In the genomic region with DNA sequence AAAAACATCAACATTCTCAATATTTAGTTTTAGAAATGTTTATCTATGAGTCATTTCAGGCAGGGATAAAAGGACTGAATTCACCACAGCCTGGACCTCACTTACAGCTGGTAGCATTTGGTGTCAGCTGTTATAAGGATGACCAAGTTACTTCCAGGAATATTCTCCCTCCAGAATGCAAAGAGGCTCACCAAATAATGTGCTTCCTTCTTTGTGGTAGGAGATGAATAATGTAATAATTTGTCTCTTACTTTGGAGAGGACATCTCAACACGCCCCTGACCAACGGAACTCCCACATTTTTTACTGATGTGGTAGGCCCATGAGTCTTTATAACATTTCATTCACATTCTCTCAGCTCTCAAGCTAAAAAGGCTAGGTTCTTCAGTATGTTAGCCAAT, we compare ENCODE assay signal across 21 cellular contexts.
DNase-seq lines count a peak whose midpoint lies in the region; ATAC-seq and TF ChIP-seq lines count a peak whose summit lies in the region.
"Had no signal": no experiment of that assay in that cellular context is flagged by ENCODE, and none has a peak within 500 bp of the region (broad histone marks: within the 10 kb centered on the region; RNA-seq: fewer than 3 reads in every experiment).

No MANE protein-coding gene starts in this region.

- 86% methylated on average over 2 of the region's 2 CpGs for WGBS in body of pancreas, 2 donors

- no peaks in the 10 kb centered on the region for H3K36me3 Mint-ChIP-seq in chondrocyte (ENCODE audit: low read depth)
- H3K36me3 Mint-ChIP-seq: activated naive CD8-positive, alpha-beta T cell; memory B cell; stimulated activated naive B cell treated with anti-CD40 and anti-IgM and Interleukin-4, amounts not matched to agents 10 μg/mL and 1 μg/mL and 100 μg/mL, for 72 hours had no signal

- intact Hi-C loops in body of pancreas (cut with DNase I) = no loop called here

- no peak for TF ChIP-seq POLR2A in body of pancreas (IDR thresholded peaks at IDR 0.05)

- ATAC-seq in GM21390 (IDR thresholded peaks at IDR 0.05; ENCODE audit: unreplicated experiment) (no peak), body of pancreas (no peak)
- ATAC-seq: stimulated activated naive B cell treated with anti-CD40 and anti-IgM and Interleukin-4, amounts not matched to agents 10 μg/mL and 1 μg/mL and 100 μg/mL, for 72 hours had no signal

- H3K9me3 Mint-ChIP-seq in chondrocyte (ENCODE audit: low read depth) = no peaks in the 10 kb centered on the region
- H3K9me3 Mint-ChIP-seq: memory B cell; T-helper 1 cell treated with Interleukin-12 subunit alpha and Interleukin-12 subunit beta and Interleukin-4 antibody, amounts not matched to agents 30 μg/mL and 1 μg/mL, for 36 hours had no signal

- DNase-seq in A172 (ENCODE audit: low spot score) (peak; percentile 52), HT1080 (ENCODE audit: low read depth) (peak; percentile 37), chondrocyte (ENCODE audit: low spot score) (no peak), iris pigment epithelial cell (ENCODE audit: low read depth) (peak; percentile 9), NCI-H2171 treated with DMSO at 0.1 percent for 48 hours (lab: John Stamatoyannopoulos, UW) (no peak), NCI-H1436 (lab: John Stamatoyannopoulos, UW) (no peak), body of pancreas (no peak)
- DNase-seq: activated CD4-positive, CD25-positive, alpha-beta regulatory T cell treated with anti-CD3 and anti-CD28 coated beads, Interleukin-2, amount 50 U/mL, for 72 hours; activated CD8-positive, alpha-beta memory T cell treated with anti-CD3 and anti-CD28 coated beads, Interleukin-2, amount 50 U/mL, for 48 hours; Caco-2; colonic mucosa; erythroblast; NCI-H1436 treated with DMSO at 0.1 percent for 48 hours; NCI-H510A treated with DMSO at 0.1 percent for 48 hours; sigmoid colon; stimulated activated naive B cell treated with anti-CD40 and anti-IgM and Interleukin-4, amounts not matched to agents 10 μg/mL and 1 μg/mL and 100 μg/mL, for 72 hours had no signal

- peak overlapping the region; percentile 59 for H3K27ac Mint-ChIP-seq in chondrocyte (ENCODE audit: unreplicated experiment)
- H3K27ac Mint-ChIP-seq: activated naive CD8-positive, alpha-beta T cell; memory B cell; stimulated activated naive B cell treated with anti-CD40 and anti-IgM and Interleukin-4, amounts not matched to agents 10 μg/mL and 1 μg/mL and 100 μg/mL, for 72 hours; T-helper 1 cell treated with Interleukin-12 subunit alpha and Interleukin-12 subunit beta and Interleukin-4 antibody, amounts not matched to agents 30 μg/mL and 1 μg/mL, for 36 hours had no signal

- H3K4me3 ChIP-seq in body of pancreas = no peak overlapping the region
- H3K4me3 ChIP-seq: colonic mucosa, sigmoid colon had no signal

- H3K9me3 ChIP-seq in body of pancreas = no peaks in the 10 kb centered on the region
- H3K9me3 ChIP-seq: Caco-2, colonic mucosa, neutrophil, sigmoid colon had no signal

- H3K27me3 Mint-ChIP-seq in chondrocyte (ENCODE audit: low read depth) = no peaks in the 10 kb centered on the region
- H3K27me3 Mint-ChIP-seq: activated naive CD8-positive, alpha-beta T cell; memory B cell; stimulated activated naive B cell treated with anti-CD40 and anti-IgM and Interleukin-4, amounts not matched to agents 10 μg/mL and 1 μg/mL and 100 μg/mL, for 72 hours had no signal

- H3K4me1 Mint-ChIP-seq in chondrocyte (ENCODE audit: low read depth) = peaks cover 43% of the 10 kb centered on the region

- no peak overlapping the region for H3K27ac ChIP-seq in body of pancreas
- H3K27ac ChIP-seq: colonic mucosa, neutrophil, sigmoid colon had no signal

- TF ChIP-seq CTCF in chondrocyte (IDR thresholded peaks at IDR 0.05) = no peak
- no peak for TF ChIP-seq CTCF in body of pancreas (IDR thresholded peaks at IDR 0.05)

- H3K27me3 ChIP-seq in body of pancreas = no peaks in the 10 kb centered on the region
- H3K27me3 ChIP-seq: colonic mucosa, neutrophil, sigmoid colon had no signal

- H3K4me3 Mint-ChIP-seq in chondrocyte (ENCODE audit: unreplicated experiment) = no peak overlapping the region
- H3K4me3 Mint-ChIP-seq: activated naive CD8-positive, alpha-beta T cell; memory B cell; stimulated activated naive B cell treated with anti-CD40 and anti-IgM and Interleukin-4, amounts not matched to agents 10 μg/mL and 1 μg/mL and 100 μg/mL, for 72 hours; T-helper 1 cell treated with Interleukin-12 subunit alpha and Interleukin-12 subunit beta and Interleukin-4 antibody, amounts not matched to agents 30 μg/mL and 1 μg/mL, for 36 hours had no signal

- no peaks in the 10 kb centered on the region for H3K4me1 ChIP-seq in body of pancreas
- H3K4me1 ChIP-seq: Caco-2, colonic mucosa, sigmoid colon had no signal

- no peaks in the 10 kb centered on the region for H3K36me3 ChIP-seq in body of pancreas (replicated peaks in 1 of 2; ENCODE audit: insufficient read depth in 1 of 2, low read depth in 2 of 2)
- H3K36me3 ChIP-seq: colonic mucosa, neutrophil, sigmoid colon had no signal

Comparison
In these comparisons a context has a peak if more than half of its experiments do, and no peak if none do; other contexts are left out.
1. DNase-seq: peak in A172 (single experiment), HT1080 (single experiment) and iris pigment epithelial cell (single experiment); none in chondrocyte (single experiment), NCI-H2171 treated with DMSO at 0.1 percent for 48 hours (single experiment), NCI-H1436 (single experiment) and body of pancreas (0 of 4).